8 cellular contexts compared by ENCODE assay signal in the genomic region with DNA sequence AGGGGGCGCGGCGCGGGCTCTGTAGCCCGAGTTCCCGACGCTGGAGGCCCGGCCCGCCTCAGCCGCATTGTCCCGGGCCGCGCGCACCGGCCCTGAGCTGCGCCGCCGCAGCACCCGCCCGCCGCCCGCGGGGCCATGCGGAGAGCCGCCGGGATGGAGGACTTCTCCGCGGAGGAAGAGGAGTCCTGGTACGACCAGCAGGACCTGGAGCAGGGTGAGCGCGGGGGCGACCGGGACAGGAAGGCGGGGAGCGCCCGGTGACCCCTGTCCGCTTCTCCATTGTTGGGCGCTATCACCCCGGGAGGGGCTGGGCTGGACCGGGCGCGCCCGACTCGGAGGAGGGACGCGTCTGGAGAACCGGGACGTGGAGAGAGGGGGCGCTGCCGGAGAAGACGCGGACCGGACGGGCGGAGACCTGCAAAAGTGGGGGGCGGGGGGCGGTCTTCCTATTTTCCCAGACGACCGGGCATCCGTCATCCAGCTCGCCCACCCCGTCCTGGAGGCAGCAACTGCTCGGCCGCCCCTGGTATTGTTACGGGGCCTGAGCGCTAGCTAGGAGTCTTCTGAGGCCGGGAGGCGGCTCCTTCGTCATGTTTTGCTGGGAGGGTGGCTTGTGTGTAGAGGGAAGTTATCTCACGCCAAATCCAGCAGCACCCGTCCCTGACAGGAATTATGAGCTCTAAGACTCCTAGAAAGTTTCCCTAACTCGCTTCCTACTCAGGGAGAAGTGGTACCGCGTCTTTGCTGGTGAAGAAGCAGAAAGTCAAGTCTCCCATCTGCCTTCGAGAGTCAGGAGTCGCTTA. TPM values are rescaled to one million over a fixed set of nuclear protein-coding genes. Genes with fewer than 3 reads are reported as not detected.
DNase-seq lines count a peak whose midpoint lies in the region; ATAC-seq and TF ChIP-seq lines count a peak whose summit lies in the region.

No MANE protein-coding gene starts in this region.

- peak overlapping the region; percentile 79 to 91 (median 82) for H3K9ac ChIP-seq in skeletal muscle tissue (ENCODE audit: low read depth in 1 of 3, low read length in 3 of 3)

- DNase-seq in AG20443 (ENCODE audit: low spot score) (peak; percentile 86), SK-N-DZ (ENCODE audit: low spot score) (peak; percentile 53), choroid plexus epithelial cell (ENCODE audit: low read depth) (peak; percentile 69), kidney epithelial cell (ENCODE audit: low read depth) (no peak), NCI-H2107 treated with DMSO at 0.1 percent for 48 hours (lab: John Stamatoyannopoulos, UW; ENCODE audit: unreplicated experiment) (no peak)

- peaks cover 20 to 33% (median 22%) of the 10 kb centered on the region in 3 donors for H3K4me1 ChIP-seq in skeletal muscle tissue (ENCODE audit: control insufficient read depth in 3 of 3, insufficient read depth in 3 of 3, low read length in 3 of 3)

- H3K36me3 ChIP-seq in kidney epithelial cell (ENCODE audit: control insufficient read depth, insufficient read depth, low read length) (no peaks in the 10 kb centered on the region), skeletal muscle tissue (ENCODE audit: control insufficient read depth in 3 of 3, insufficient read depth in 3 of 3, low read length in 3 of 3) (no peaks in the 10 kb centered on the region)

- no peaks in the 10 kb centered on the region for H3K27me3 ChIP-seq in kidney epithelial cell (ENCODE audit: control insufficient read depth, insufficient read depth, low read length)
- peaks cover 0 to 6% (median 6%) of the 10 kb centered on the region in 3 donors for H3K27me3 ChIP-seq in skeletal muscle tissue (ENCODE audit: control insufficient read depth in 3 of 3, insufficient read depth in 3 of 3, low read length in 3 of 3)

- H3K27ac ChIP-seq in skeletal muscle tissue (ENCODE audit: low read depth, low read length) = peak overlapping the region; percentile 93

- H3K4me3 ChIP-seq in choroid plexus epithelial cell (ENCODE audit: low read depth, low read length) (peak overlapping the region; percentile 83), kidney epithelial cell (ENCODE audit: low read depth, low read length) (peak overlapping the region; percentile 66), skeletal muscle tissue (ENCODE audit: low read length in 3 of 3) (peak overlapping the region; percentile 67 to 78 (median 76))

- TF ChIP-seq CTCF in choroid plexus epithelial cell (conservative IDR thresholded peaks at IDR 0.05; ENCODE audit: low read depth, low read length) (peak; percentile 55), kidney epithelial cell (IDR thresholded peaks at IDR 0.05; ENCODE audit: insufficient read depth, low read length, poor library complexity, severe bottlenecking) (peak; percentile 49)

- ATAC-seq in GM18907 (IDR thresholded peaks at IDR 0.05; ENCODE audit: unreplicated experiment) (peak; percentile 44), HG03280 (IDR thresholded peaks at IDR 0.05; ENCODE audit: unreplicated experiment) (peak; percentile 33)

- no peaks in the 10 kb centered on the region for H3K9me3 ChIP-seq in skeletal muscle tissue (ENCODE audit: control insufficient read depth in 3 of 3, low read length in 3 of 3)

RNA-seq across cellular contexts. Expression of gene CDR2L, which starts 0.7 kb away (rescaled TPM):
- polyA plus RNA-seq in SK-N-DZ (2014; cell fraction: cytosol; rRNA removed) = 13.7 and 18.2 TPM in 2 replicates
- polyA plus RNA-seq in SK-N-DZ (2014; cell fraction: nucleus; rRNA removed) = 20.1 and 30.5 TPM in 2 replicates
- total RNA-seq in kidney epithelial cell = 51.9 and 52.3 TPM in 2 replicates
- total RNA-seq in skeletal muscle tissue = 2.6 TPM

RNA-seq across cellular contexts. Expression of gene HID1, which starts 15.6 kb away (rescaled TPM):
- polyA plus RNA-seq in SK-N-DZ (2014; cell fraction: cytosol; rRNA removed) = 1.5 and 4.5 TPM in 2 replicates
- 10.2 and 20.4 TPM in 2 replicates for polyA plus RNA-seq in SK-N-DZ (2014; cell fraction: nucleus; rRNA removed)
- total RNA-seq in kidney epithelial cell = 25.2 and 28.5 TPM in 2 replicates
- total RNA-seq in skeletal muscle tissue = 3.7 TPM

RNA-seq across cellular contexts. Expression of gene MRPL58, which starts 24.4 kb away (rescaled TPM):
- polyA plus RNA-seq in SK-N-DZ (2014; cell fraction: cytosol; rRNA removed) = 82.0 and 130 TPM in 2 replicates
- polyA plus RNA-seq in SK-N-DZ (2014; cell fraction: nucleus; rRNA removed) = 59.1 and 78.2 TPM in 2 replicates
- total RNA-seq in kidney epithelial cell = 68.5 and 77.7 TPM in 2 replicates
- 20.9 TPM for total RNA-seq in skeletal muscle tissue

RNA-seq across cellular contexts. Expression of gene OTOP3, which starts 52.4 kb away (rescaled TPM):
- polyA plus RNA-seq in SK-N-DZ (2014; cell fraction: cytosol; rRNA removed) = not detected in 2 replicates
- polyA plus RNA-seq in SK-N-DZ (2014; cell fraction: nucleus; rRNA removed) = not detected in 2 replicates
- not detected in 2 replicates for total RNA-seq in kidney epithelial cell
- not detected for total RNA-seq in skeletal muscle tissue

RNA-seq across cellular contexts. Expression of gene ATP5PD, which starts 58.7 kb away (rescaled TPM):
- 372 and 412 TPM in 2 replicates for polyA plus RNA-seq in SK-N-DZ (2014; cell fraction: cytosol; rRNA removed)
- polyA plus RNA-seq in SK-N-DZ (2014; cell fraction: nucleus; rRNA removed) = 318 and 350 TPM in 2 replicates
- total RNA-seq in kidney epithelial cell (247 and 275 TPM in 2 replicates), skeletal muscle tissue (247 TPM)

Comparison
In these comparisons a context has a peak if more than half of its experiments do, and no peak if none do; other contexts are left out.
1. DNase-seq: peak in AG20443 (single experiment), SK-N-DZ (single experiment) and choroid plexus epithelial cell (single experiment); none in kidney epithelial cell (single experiment) and NCI-H2107 treated with DMSO at 0.1 percent for 48 hours (single experiment).
2. RNA of gene CDR2L, which starts 0.7 kb away (total RNA-seq): 51.9 to 52.3 TPM in kidney epithelial cell; 2.6 TPM in skeletal muscle tissue (single experiment); every median in the first group is over 10 times any median in the second.
3. Peak in every context shown above with its lines, with median percentiles within 50 percentile points of each other: H3K4me3 ChIP-seq.